ENCODE assay signal across 28 cellular contexts in the genomic region with DNA sequence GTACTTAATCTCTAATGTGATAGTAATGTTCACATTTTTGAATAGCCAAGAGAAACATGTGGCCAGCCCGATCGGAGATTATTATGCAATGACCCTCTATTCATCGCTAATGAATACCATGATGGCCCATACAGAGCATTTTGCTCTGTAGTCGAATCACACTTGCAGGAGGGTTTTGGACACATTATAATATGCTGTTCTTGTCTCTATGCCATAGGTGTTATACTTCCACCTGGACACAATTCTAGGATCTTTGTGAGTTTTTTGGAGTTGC.
A peak's percentile ranks its signal among the peaks of the same experiment; 100 is the strongest.
DNase-seq lines count a peak whose midpoint lies in the region; ATAC-seq and TF ChIP-seq lines count a peak whose summit lies in the region.
"Had no signal": no experiment of that assay in that cellular context is flagged by ENCODE, and none has a peak within 500 bp of the region (broad histone marks: within the 10 kb centered on the region; RNA-seq: fewer than 3 reads in every experiment).

No MANE protein-coding gene starts in this region.

- H3K27ac Mint-ChIP-seq in chondrocyte (ENCODE audit: unreplicated experiment): peak overlapping the region; percentile 93
- H3K27ac Mint-ChIP-seq: activated CD4-positive, alpha-beta T cell treated with anti-CD3 and anti-CD28 coated beads, Interleukin-2, amount 10 ng/mL, durations not matched to agents 24 days and 14 days; CD8-positive, alpha-beta T cell; T-helper 1 cell treated with Interleukin-12 subunit alpha and Interleukin-12 subunit beta and Interleukin-4 antibody, amounts not matched to agents 30 μg/mL and 1 μg/mL, for 36 hours had no signal

- POLR2A ChIA-PET in A673 (lab: Charles Lee; ENCODE audit: low non-redundant PET): no interaction called here

- H3K36me3 Mint-ChIP-seq in chondrocyte (ENCODE audit: low read depth): peaks cover 14% of the 10 kb centered on the region

- peaks cover 4% of the 10 kb centered on the region for H3K4me1 ChIP-seq in left ventricle myocardium inferior
- H3K4me1 ChIP-seq in thoracic aorta (ENCODE audit: control insufficient read depth in 1 of 2, low read depth in 2 of 2): peaks cover 11 to 35% of the 10 kb centered on the region in 2 donors
- H3K4me1 ChIP-seq in A673 (ENCODE audit: insufficient read depth, low read length, poor library complexity, severe bottlenecking): no peaks in the 10 kb centered on the region
- H3K4me1 ChIP-seq: right lobe of liver, thyroid gland had no signal

- H3K27ac ChIP-seq in left ventricle myocardium inferior (replicated peaks) (peak overlapping the region; percentile 25), thoracic aorta (peak overlapping the region; percentile 46 to 67), A673 (ENCODE audit: low read depth, low read length, poor library complexity, severe bottlenecking) (no peak overlapping the region)
- H3K27ac ChIP-seq: thyroid gland had no signal

- H3K36me3 ChIP-seq in left ventricle myocardium inferior (no peaks in the 10 kb centered on the region), thoracic aorta (peaks cover 6% of the 10 kb centered on the region), A673 (ENCODE audit: insufficient read depth, low read length, poor library complexity, severe bottlenecking) (peaks cover 23% of the 10 kb centered on the region)
- H3K36me3 ChIP-seq: right lobe of liver, thyroid gland had no signal

- intact Hi-C loops in left ventricle myocardium inferior (cut with micrococcal nuclease): no loop called here
- intact Hi-C loops in A673 (cut with micrococcal nuclease; ENCODE audit: unreplicated experiment): no loop called here

- H3K27me3 ChIP-seq in left ventricle myocardium inferior (ENCODE audit: low read depth) (no peaks in the 10 kb centered on the region), thoracic aorta (replicated peaks; ENCODE audit: insufficient read depth) (no peaks in the 10 kb centered on the region), A673 (replicated peaks; ENCODE audit: insufficient read depth, low read depth, low read length, poor library complexity) (no peaks in the 10 kb centered on the region)
- H3K27me3 ChIP-seq: MG63, right lobe of liver, thyroid gland had no signal

- BruUV-seq in A673 (replicated peaks; lab: Mats Ljungman, UMichigan): no TSS peak

- TF ChIP-seq CTCF in chondrocyte (IDR thresholded peaks at IDR 0.05): no peak
- TF ChIP-seq CTCF in left ventricle myocardium inferior (IDR thresholded peaks at IDR 0.05; ENCODE audit: borderline replicate concordance): no peak
- no peak for TF ChIP-seq CTCF in thoracic aorta (IDR thresholded peaks at IDR 0.05)
- TF ChIP-seq CTCF in A673 (conservative IDR thresholded peaks at IDR 0.05; ENCODE audit: low read depth, low read length): no peak

- no peak overlapping the region for H3K4me3 Mint-ChIP-seq in chondrocyte (ENCODE audit: unreplicated experiment)
- H3K4me3 Mint-ChIP-seq: activated CD4-positive, alpha-beta T cell treated with anti-CD3 and anti-CD28 coated beads, Interleukin-2, amount 10 ng/mL, durations not matched to agents 24 days and 14 days; activated T-cell treated with anti-CD3 and anti-CD28 coated beads, Interleukin-2, amount 50 U/mL, for 4 hours; CD8-positive, alpha-beta T cell; GM23338; nephron progenitor cell; T-helper 1 cell treated with Interleukin-12 subunit alpha and Interleukin-12 subunit beta and Interleukin-4 antibody, amounts not matched to agents 30 μg/mL and 1 μg/mL, for 36 hours had no signal

- CTCF ChIA-PET in A673 (lab: Charles Lee): no interaction called here

- H3K27me3 Mint-ChIP-seq in chondrocyte (ENCODE audit: low read depth): no peaks in the 10 kb centered on the region
- H3K27me3 Mint-ChIP-seq: activated CD4-positive, alpha-beta T cell treated with anti-CD3 and anti-CD28 coated beads, Interleukin-2, amount 10 ng/mL, durations not matched to agents 24 days and 14 days had no signal

- peak; percentile 64 for DNase-seq in GM03348 (ENCODE audit: low spot score)
- DNase-seq in chondrocyte (ENCODE audit: low spot score): no peak
- DNase-seq in left ventricle myocardium inferior: no peak
- no peak for DNase-seq in thoracic aorta (ENCODE audit: low spot score)
- DNase-seq in hippocampal formation (lab: John Stamatoyannopoulos, UW): no peak
- DNase-seq in A673 (ENCODE audit: low spot score): no peak
- no peak for DNase-seq in A172 (ENCODE audit: low spot score)
- no peak for DNase-seq in activated effector memory CD4-positive, alpha-beta T cell treated with Interleukin-2 at 50 U/mL for 16 hours
- DNase-seq: activated CD4-positive, alpha-beta T cell treated with anti-CD3 and anti-CD28 coated beads, Interleukin-2, amount 10 ng/mL, durations not matched to agents 24 days and 14 days; activated naive CD4-positive, alpha-beta T cell treated with Interleukin-2 at 50 U/mL for 16 hours; activated T-cell treated with anti-CD3 and anti-CD28 coated beads, Interleukin-2, amount 50 U/mL, for 4 hours; AML-193; amniotic stem cell; caudate nucleus; CD8-positive, alpha-beta T cell; DMS153; KBM-7; MG63; NCI-H1436 treated with DMSO at 0.1 percent for 48 hours; NCI-H524; nephron progenitor cell; posterior cingulate gyrus; right lobe of liver; stimulated activated naive CD8-positive, alpha-beta T cell treated with anti-CD3 and anti-CD28 coated beads, Interleukin-15, Interleukin-2, amounts not matched to agents 100 U/mL and 50 U/mL, for 24 hours; thyroid gland had no signal

- H3K4me1 Mint-ChIP-seq in chondrocyte (ENCODE audit: low read depth): peaks cover 56% of the 10 kb centered on the region
- H3K4me1 Mint-ChIP-seq: activated CD4-positive, alpha-beta T cell treated with anti-CD3 and anti-CD28 coated beads, Interleukin-2, amount 10 ng/mL, durations not matched to agents 24 days and 14 days; GM23338 had no signal

- ATAC-seq in thoracic aorta (ENCODE audit: insufficient number of reproducible peaks, low FRiP score, low read depth): peak; percentile 29
- ATAC-seq: activated T-cell treated with anti-CD3 and anti-CD28 coated beads, Interleukin-2, amount 50 U/mL, for 4 hours; CD8-positive, alpha-beta T cell; Panc1; stimulated activated naive CD8-positive, alpha-beta T cell treated with anti-CD3 and anti-CD28 coated beads, Interleukin-15, Interleukin-2, amounts not matched to agents 100 U/mL and 50 U/mL, for 24 hours had no signal

- H3K9me3 ChIP-seq in left ventricle myocardium inferior (replicated peaks) (no peaks in the 10 kb centered on the region), thoracic aorta (no peaks in the 10 kb centered on the region), A673 (ENCODE audit: low read depth, low read length, poor library complexity, severe bottlenecking) (no peaks in the 10 kb centered on the region)
- H3K9me3 ChIP-seq: MG63, right lobe of liver, thyroid gland had no signal

- H3K9me3 Mint-ChIP-seq in chondrocyte (ENCODE audit: low read depth): no peaks in the 10 kb centered on the region
- H3K9me3 Mint-ChIP-seq: activated CD4-positive, alpha-beta T cell treated with anti-CD3 and anti-CD28 coated beads, Interleukin-2, amount 10 ng/mL, durations not matched to agents 24 days and 14 days; activated T-cell treated with anti-CD3 and anti-CD28 coated beads, Interleukin-2, amount 50 U/mL, for 4 hours; CD8-positive, alpha-beta T cell; GM23338; nephron progenitor cell; T-helper 1 cell treated with Interleukin-12 subunit alpha and Interleukin-12 subunit beta and Interleukin-4 antibody, amounts not matched to agents 30 μg/mL and 1 μg/mL, for 36 hours had no signal

- H3K4me3 ChIP-seq in left ventricle myocardium inferior (no peak overlapping the region), thoracic aorta (no peak overlapping the region), A673 (ENCODE audit: low read depth, low read length, poor library complexity, severe bottlenecking) (no peak overlapping the region)
- H3K4me3 ChIP-seq: GM23338, MG63, right lobe of liver, thyroid gland had no signal
